29 cellular contexts compared by ENCODE assay signal in the genomic region with DNA sequence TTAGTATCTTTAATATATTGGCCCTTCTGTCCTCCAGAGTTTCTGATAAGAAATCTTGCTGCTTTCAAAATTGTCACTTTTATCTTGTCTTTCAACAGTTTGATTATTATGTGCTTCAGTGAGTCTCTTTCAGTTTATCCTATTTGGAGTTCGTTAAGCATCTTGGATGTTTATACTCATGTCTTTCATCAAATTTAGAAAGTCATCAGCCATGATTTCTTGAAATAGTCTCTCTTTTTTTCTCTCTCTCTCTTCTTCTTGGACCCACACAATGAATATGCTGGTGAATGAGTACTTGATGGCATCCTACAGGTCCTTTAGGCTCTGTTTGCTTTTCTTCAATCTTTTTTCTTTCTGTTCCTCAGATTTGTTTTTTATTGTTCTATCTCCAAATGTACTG.
"Had no signal": no experiment of that assay in that cellular context is flagged by ENCODE, and none has a peak within 500 bp of the region (broad histone marks: within the 10 kb centered on the region; RNA-seq: fewer than 3 reads in every experiment).

No MANE protein-coding gene starts in this region.

- H3K27ac ChIP-seq: adrenal gland, ascending aorta, body of pancreas, brain microvascular endothelial cell, breast epithelium, cardiac muscle cell had no signal

- H3K4me3 ChIP-seq: adrenal gland, ascending aorta, body of pancreas, breast epithelium, cardiac muscle cell had no signal

- DNase-seq: activated effector memory CD4-positive, alpha-beta T cell treated with anti-CD3 and anti-CD28 coated beads, Interleukin-2, amount 50 U/mL, for 16 hours; activated gamma-delta T cell; activated gamma-delta T cell treated with Interleukin-2 at 50 U/mL for 16 hours; activated naive CD4-positive, alpha-beta T cell; activated naive CD4-positive, alpha-beta T cell treated with anti-CD3 and anti-CD28 coated beads for 36 hours; activated naive CD4-positive, alpha-beta T cell treated with anti-CD3 and anti-CD28 coated beads, Interleukin-2, amount 10 ng/mL, durations not matched to agents 7 days and 5 days; activated naive CD4-positive, alpha-beta T cell treated with anti-CD3 and anti-CD28 coated beads, Interleukin-2, amount 50 U/mL, for 16 hours; activated naive CD4-positive, alpha-beta T cell treated with Interleukin-2 at 50 U/mL for 16 hours; activated naive CD8-positive, alpha-beta T cell treated with anti-CD3 and anti-CD28 coated beads for 36 hours; activated naive CD8-positive, alpha-beta T cell treated with anti-CD3 and anti-CD28 coated beads, Interleukin-2, amount 10 ng/mL, durations not matched to agents 7 days and 5 days; activated naive CD8-positive, alpha-beta T cell treated with anti-CD3 and anti-CD28 coated beads, Interleukin-2, amount 50 U/mL, for 24 hours; activated T-cell treated with anti-CD3 and anti-CD28 coated beads, Interleukin-2, amount 50 U/mL, for 1 hour; activated T-cell treated with anti-CD3 and anti-CD28 coated beads, Interleukin-2, amount 50 U/mL, for 24 hours; activated T-cell treated with anti-CD3 and anti-CD28 coated beads, Interleukin-2, amount 50 U/mL, for 4 hours; activated T-cell treated with anti-CD3 and anti-CD28 coated beads, Interleukin-2, amount 50 U/mL, for 48 hours; activated T-cell treated with anti-CD3 and anti-CD28 coated beads, Interleukin-2, amount 50 U/mL, for 72 hours; adrenal gland; amniotic stem cell; amygdala; anterior cingulate cortex; aorta; body of pancreas; brain microvascular endothelial cell; caudate nucleus; central memory CD4-positive, alpha-beta T cell; cerebellar nuclear complex had no signal

- H3K4me1 ChIP-seq: adrenal gland, ascending aorta, body of pancreas, breast epithelium had no signal

- H3K36me3 ChIP-seq: adrenal gland, ascending aorta, brain microvascular endothelial cell, breast epithelium, cardiac muscle cell had no signal

- H3K9me3 ChIP-seq: adrenal gland, body of pancreas had no signal
